ENCODE assay signal across 8 cellular contexts in genomic region chr6:6315660-6316059, GRCh38. TPM values are rescaled to one million over a fixed set of nuclear protein-coding genes. Genes with fewer than 3 reads are reported as not detected.
DNase-seq lines count a peak whose midpoint lies in the region; ATAC-seq, FAIRE-seq and TF ChIP-seq lines count a peak whose summit lies in the region.

No MANE protein-coding gene starts in this region.

- no peaks in the 10 kb centered on the region for H3K9me3 Mint-ChIP-seq in mesothelial cell of epicardium

- POLR2A ChIA-PET in HEK293T (lab: Yijun Ruan, JAX): no interaction called here
- POLR2A ChIA-PET in Panc1 (lab: Charles Lee): no interaction called here

- H3K36me3 Mint-ChIP-seq in mesothelial cell of epicardium: no peaks in the 10 kb centered on the region

- H3K4me3 ChIP-seq in Panc1 (ENCODE audit: low read depth in 2 of 2, low read length in 2 of 2) (no peak overlapping the region), vagina (no peak overlapping the region)

- H3K27me3 Mint-ChIP-seq in mesothelial cell of epicardium (ENCODE audit: low read depth): peaks cover 67% of the 10 kb centered on the region

- BruUV-seq in Panc1 (replicated peaks; lab: Mats Ljungman, UMichigan): no TSS peak

- in situ Hi-C loops in Panc1 (cut with HindIII; ENCODE audit: low pct_unique_long_range_greater_than_20kb, low sequenced_read_pairs): no loop called here

- no peak overlapping the region for H3K27ac Mint-ChIP-seq in mesothelial cell of epicardium

- intact Hi-C loops in Panc1 (cut with micrococcal nuclease; ENCODE audit: unreplicated experiment) (loop anchor here (10.0 kb wide), 1 partner anchor 261 kb away; no protein-coding TSS in a partner anchor), vagina (cut with DNase I) (no loop called here)

- no peaks in the 10 kb centered on the region for H3K9me3 ChIP-seq in Panc1 (ENCODE audit: control insufficient read depth, insufficient read depth, low read depth, low read length)
- H3K9me3 ChIP-seq in vagina: no peaks in the 10 kb centered on the region

- H3K27ac ChIP-seq in Panc1 (ENCODE audit: low read length): no peak overlapping the region
- no peak overlapping the region for H3K27ac ChIP-seq in vagina

- DNase-seq in DMS114 treated with DMSO at 0.1 percent for 48 hours (lab: John Stamatoyannopoulos, UW; ENCODE audit: unreplicated experiment) (peak; percentile 66), HEK293T (ENCODE audit: extremely low spot score) (peak; percentile 54), Panc1 (ENCODE audit: low read depth, low spot score) (peak; percentile 45), dermis blood vessel endothelial cell (peak; percentile 69), mesothelial cell of epicardium (ENCODE audit: low spot score in 2 of 2, unreplicated experiment in 2 of 2) (peak in 1 of 2 experiments; percentile 49), vagina (ENCODE audit: extremely low spot score in 2 of 2) (no peak), frontal cortex (ENCODE audit: low spot score in 2 of 2) (no peak)

- no peak for TF ChIP-seq POLR2A in vagina (IDR thresholded peaks at IDR 0.05)

- TF ChIP-seq CTCF in Panc1 (IDR thresholded peaks at IDR 0.05) (peak; percentile 85), mesothelial cell of epicardium (IDR thresholded peaks at IDR 0.05; ENCODE audit: unreplicated experiment) (peak; percentile 82), vagina (IDR thresholded peaks at IDR 0.05) (peak; percentile 9 to 39 (median 35))

- no peaks in the 10 kb centered on the region for H3K4me1 Mint-ChIP-seq in mesothelial cell of epicardium

- FAIRE-seq in frontal cortex (lab: Jason Lieb, UNC): no peak

- peaks cover 6% of the 10 kb centered on the region; the same call in 1 of the 2 replicates for H3K27me3 ChIP-seq in Panc1 (ENCODE audit: control insufficient read depth, insufficient read depth, low read length)
- H3K27me3 ChIP-seq in vagina: no peaks in the 10 kb centered on the region

- no peaks in the 10 kb centered on the region; the same call in 1 of the 2 replicates for H3K4me1 ChIP-seq in Panc1 (ENCODE audit: control insufficient read depth, insufficient read depth, low read length)
- H3K4me1 ChIP-seq in vagina: no peaks in the 10 kb centered on the region

- CTCF ChIA-PET in HEK293T (lab: Yijun Ruan, JAX) (no interaction called here), Panc1 (lab: Charles Lee) (no interaction called here)

- ATAC-seq in Panc1: peak; percentile 48; the same call in 1 of the 2 replicates
- no peak for ATAC-seq in HG03196 (IDR thresholded peaks at IDR 0.05; ENCODE audit: unreplicated experiment)

- no peaks in the 10 kb centered on the region for H3K36me3 ChIP-seq in Panc1 (ENCODE audit: control insufficient read depth, insufficient read depth, low read length)
- H3K36me3 ChIP-seq in vagina: no peaks in the 10 kb centered on the region

- no peak overlapping the region for H3K4me3 Mint-ChIP-seq in mesothelial cell of epicardium

TF ChIP-seq in HEK293T, 16 proteins besides CTCF, POLR2A, EP300 and RAD21:
- TF ChIP-seq ARNT (IDR thresholded peaks at IDR 0.05): no peak
- no peak for TF ChIP-seq FOXM1 (IDR thresholded peaks at IDR 0.05; ENCODE audit: borderline replicate concordance)
- TF ChIP-seq, protein P1, sequence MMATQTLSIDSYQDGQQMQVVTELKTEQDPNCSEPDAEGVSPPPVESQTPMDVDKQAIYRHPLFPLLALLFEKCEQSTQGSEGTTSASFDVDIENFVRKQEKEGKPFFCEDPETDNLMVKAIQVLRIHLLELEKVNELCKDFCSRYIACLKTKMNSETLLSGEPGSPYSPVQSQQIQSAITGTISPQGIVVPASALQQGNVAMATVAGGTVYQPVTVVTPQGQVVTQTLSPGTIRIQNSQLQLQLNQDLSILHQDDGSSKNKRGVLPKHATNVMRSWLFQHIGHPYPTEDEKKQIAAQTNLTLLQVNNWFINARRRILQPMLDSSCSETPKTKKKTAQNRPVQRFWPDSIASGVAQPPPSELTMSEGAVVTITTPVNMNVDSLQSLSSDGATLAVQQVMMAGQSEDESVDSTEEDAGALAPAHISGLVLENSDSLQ (IDR thresholded peaks at IDR 0.05): no peak
- no peak for TF ChIP-seq L3MBTL2 (conservative IDR thresholded peaks at IDR 0.05)
- no peak for TF ChIP-seq SUZ12 (IDR thresholded peaks at IDR 0.05)
- no peak for TF ChIP-seq ZNF384 (IDR thresholded peaks at IDR 0.05)
- no peak for TF ChIP-seq SP1 (IDR thresholded peaks at IDR 0.05)
- no peak for TF ChIP-seq FOXK2 (IDR thresholded peaks at IDR 0.05)
- no peak for TF ChIP-seq ELF4 (IDR thresholded peaks at IDR 0.05)
- no peak for TF ChIP-seq NFRKB (IDR thresholded peaks at IDR 0.05)
- no peak for TF ChIP-seq LEF1 (IDR thresholded peaks at IDR 0.05; ENCODE audit: borderline replicate concordance)
- no peak for TF ChIP-seq FOXA1 (IDR thresholded peaks at IDR 0.05)
- no peak for TF ChIP-seq BHLHE40 (IDR thresholded peaks at IDR 0.05; ENCODE audit: borderline replicate concordance)
- TF ChIP-seq TARDBP (IDR thresholded peaks at IDR 0.05): no peak
- TF ChIP-seq HDGF (IDR thresholded peaks at IDR 0.05; ENCODE audit: borderline replicate concordance): no peak
- no peak for TF ChIP-seq CTBP1 (IDR thresholded peaks at IDR 0.05; ENCODE audit: borderline replicate concordance)

RNA-seq across cellular contexts. Expression of gene F13A1, which starts 4.8 kb away (rescaled TPM):
- total RNA-seq in Panc1 (2021; ENCODE audit: unreplicated experiment): 0.26 TPM
- polyA plus RNA-seq in Panc1 (2012; ENCODE audit: insufficient read length): not detected
- total RNA-seq in dermis blood vessel endothelial cell: not detected in 2 replicates
- total RNA-seq in mesothelial cell of epicardium: 0.18 to 0.56 TPM (median 0.25 TPM) in 3 replicates
- 58.4 TPM for total RNA-seq in vagina
- total RNA-seq in frontal cortex: 13.5 TPM

Comparison
In these comparisons a context has a peak if more than half of its experiments do, and no peak if none do; other contexts are left out.
1. DNase-seq: peak in DMS114 treated with DMSO at 0.1 percent for 48 hours (single experiment), HEK293T (single experiment), Panc1 (single experiment) and dermis blood vessel endothelial cell (single experiment); none in vagina (0 of 2) and frontal cortex (0 of 2).
2. CTCF ChIP-seq: peak in every context shown above with its lines; median percentile 85 in Panc1; 82 in mesothelial cell of epicardium; 35 in vagina.